Comparison of ENCODE assay signal across 17 cellular contexts in the genomic region with DNA sequence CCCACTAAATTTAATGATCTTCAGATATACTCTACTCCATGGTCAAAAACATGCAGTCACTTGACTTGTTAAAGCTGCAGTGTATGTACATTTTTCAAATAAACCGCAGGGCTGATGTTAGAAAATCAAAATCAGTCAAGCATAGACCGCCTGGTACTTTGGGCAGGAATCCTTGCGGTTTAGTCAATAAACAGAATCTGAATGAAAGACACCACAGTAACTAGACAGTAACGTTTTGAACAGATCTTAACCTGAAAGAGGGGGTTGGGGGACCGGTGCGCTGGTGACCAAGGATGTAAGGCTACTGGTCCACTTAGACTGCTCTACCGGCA.
DNase-seq lines count a peak whose midpoint lies in the region; ATAC-seq and TF ChIP-seq lines count a peak whose summit lies in the region.
"Had no signal": no experiment of that assay in that cellular context is flagged by ENCODE, and none has a peak within 500 bp of the region (broad histone marks: within the 10 kb centered on the region; RNA-seq: fewer than 3 reads in every experiment).

No MANE protein-coding gene starts in this region.

- no peak for DNase-seq in chondrocyte (ENCODE audit: low spot score)
- no peak for DNase-seq in mesenchymal stem cell
- no peak for DNase-seq in AML-193 (lab: John Stamatoyannopoulos, UW)
- no peak for DNase-seq in right atrium auricular region (ENCODE audit: low spot score)
- no peak for DNase-seq in trophoblast cell
- DNase-seq: Calu3; CD4-positive, CD25-positive, alpha-beta regulatory T cell; DMS79; GOT3; NCI-H1048; NCI-H146; NCI-H226; NCI-H526; NK-92 treated with Interleukin-12 subunit alpha and Interleukin-12 subunit beta, amount 100 ng/mL, for 24 hours had no signal

- H4K8ac ChIP-seq in mesenchymal stem cell (ENCODE audit: low read length) (no peak overlapping the region), trophoblast cell (ENCODE audit: low read depth, low read length) (no peak overlapping the region)

- H3K4ac ChIP-seq in mesenchymal stem cell (ENCODE audit: low read depth in 1 of 2, low read length in 2 of 2), result no peak overlapping the region
- no peak overlapping the region for H3K4ac ChIP-seq in trophoblast cell (ENCODE audit: low read depth, low read length)

- peaks cover 51% of the 10 kb centered on the region for H3K4me1 Mint-ChIP-seq in chondrocyte (ENCODE audit: low read depth)
- H3K4me1 Mint-ChIP-seq: CD4-positive, CD25-positive, alpha-beta regulatory T cell had no signal

- no peak overlapping the region for H3K9ac ChIP-seq in BLaER1
- no peak overlapping the region for H3K9ac ChIP-seq in Loucy (ENCODE audit: low read depth, low read length, poor library complexity, severe bottlenecking)
- H3K9ac ChIP-seq in mesenchymal stem cell (ENCODE audit: low read length), result peak overlapping the region; percentile 87
- no peak overlapping the region for H3K9ac ChIP-seq in trophoblast cell (ENCODE audit: low read length)

- no peak overlapping the region for H4K91ac ChIP-seq in mesenchymal stem cell (ENCODE audit: low read length)
- no peak overlapping the region for H4K91ac ChIP-seq in trophoblast cell (ENCODE audit: low read depth, low read length)

- no peaks in the 10 kb centered on the region for H3K36me3 ChIP-seq in BLaER1
- no peaks in the 10 kb centered on the region for H3K36me3 ChIP-seq in Loucy (ENCODE audit: insufficient read depth, low read length)
- peaks cover 3 to 34% of the 10 kb centered on the region in 2 experiments for H3K36me3 ChIP-seq in mesenchymal stem cell (ENCODE audit: control insufficient read depth in 1 of 2, insufficient read depth in 2 of 2, low read depth in 1 of 2, low read length in 2 of 2)
- no peaks in the 10 kb centered on the region for H3K36me3 ChIP-seq in right atrium auricular region
- no peaks in the 10 kb centered on the region for H3K36me3 ChIP-seq in trophoblast cell (ENCODE audit: control insufficient read depth in 1 of 2, insufficient read depth in 2 of 2, low read length in 2 of 2)

- H3K27me3 ChIP-seq in BLaER1 (no peaks in the 10 kb centered on the region), Loucy (ENCODE audit: insufficient read depth, low read length, poor library complexity, severe bottlenecking) (no peaks in the 10 kb centered on the region), mesenchymal stem cell (ENCODE audit: control insufficient read depth in 1 of 2, insufficient read depth in 1 of 2, low read length in 2 of 2) (no peaks in the 10 kb centered on the region), right atrium auricular region (no peaks in the 10 kb centered on the region), trophoblast cell (ENCODE audit: insufficient read depth, low read length) (no peaks in the 10 kb centered on the region)

- H2BK12ac ChIP-seq in mesenchymal stem cell (ENCODE audit: low read length in 2 of 2), result peak overlapping the region; percentile 64 to 71
- no peak overlapping the region for H2BK12ac ChIP-seq in trophoblast cell (ENCODE audit: low read length)

- peak overlapping the region; percentile 19 for H3K27ac Mint-ChIP-seq in chondrocyte (ENCODE audit: unreplicated experiment)
- H3K27ac Mint-ChIP-seq: CD4-positive, CD25-positive, alpha-beta regulatory T cell had no signal

- H2BK15ac ChIP-seq in mesenchymal stem cell (ENCODE audit: low read depth, poor library complexity, severe bottlenecking), result no peak overlapping the region

- H3K9me3 ChIP-seq in BLaER1, result no peaks in the 10 kb centered on the region
- H3K9me3 ChIP-seq in Loucy (ENCODE audit: insufficient read depth, low read depth, low read length), result no peaks in the 10 kb centered on the region
- H3K9me3 ChIP-seq in mesenchymal stem cell (ENCODE audit: control insufficient read depth, low read length), result no peaks in the 10 kb centered on the region
- no peaks in the 10 kb centered on the region for H3K9me3 ChIP-seq in right atrium auricular region
- no peaks in the 10 kb centered on the region for H3K9me3 ChIP-seq in trophoblast cell (ENCODE audit: insufficient read depth, low read depth, low read length)

- H3K9me3 Mint-ChIP-seq in chondrocyte (ENCODE audit: low read depth), result no peaks in the 10 kb centered on the region

- H3K4me1 ChIP-seq in BLaER1 (peaks cover 76% of the 10 kb centered on the region), Loucy (ENCODE audit: insufficient read depth, low read length, poor library complexity, severe bottlenecking) (peaks cover 33% of the 10 kb centered on the region), mesenchymal stem cell (ENCODE audit: control insufficient read depth, insufficient read depth, low read depth, low read length) (peaks cover 5% of the 10 kb centered on the region), right atrium auricular region (no peaks in the 10 kb centered on the region), trophoblast cell (ENCODE audit: control insufficient read depth in 1 of 2, insufficient read depth in 2 of 2, low read length in 2 of 2) (no peaks in the 10 kb centered on the region)

- ATAC-seq in GM18909 (IDR thresholded peaks at IDR 0.05; ENCODE audit: poor library complexity, unreplicated experiment), result no peak

- H3K4me3 Mint-ChIP-seq in chondrocyte (ENCODE audit: unreplicated experiment), result no peak overlapping the region
- H3K4me3 Mint-ChIP-seq: CD4-positive, CD25-positive, alpha-beta regulatory T cell had no signal

- H3K27me3 Mint-ChIP-seq in chondrocyte (ENCODE audit: low read depth), result no peaks in the 10 kb centered on the region

- no peaks in the 10 kb centered on the region for H3K9me2 ChIP-seq in Loucy (replicated peaks; ENCODE audit: low read depth, low read length)

- H2BK120ac ChIP-seq in mesenchymal stem cell (ENCODE audit: low read depth, low read length) (no peak overlapping the region), trophoblast cell (ENCODE audit: insufficient read depth, low read length, poor library complexity) (no peak overlapping the region)

- H2AFZ ChIP-seq in Loucy (ENCODE audit: low read length) (no peak overlapping the region), mesenchymal stem cell (ENCODE audit: low read depth, low read length) (no peak overlapping the region), trophoblast cell (ENCODE audit: insufficient read depth, low read length, poor library complexity) (no peak overlapping the region)

- no peaks in the 10 kb centered on the region for H4K20me1 ChIP-seq in BLaER1
- no peaks in the 10 kb centered on the region for H4K20me1 ChIP-seq in Loucy (ENCODE audit: insufficient read depth, low read length, poor library complexity, severe bottlenecking)

- H3K79me2 ChIP-seq in Loucy (ENCODE audit: insufficient read depth, low read length) (no peaks in the 10 kb centered on the region), trophoblast cell (ENCODE audit: control insufficient read depth, insufficient read depth, low read length, poor library complexity) (no peaks in the 10 kb centered on the region)

- no peak overlapping the region for H2AK5ac ChIP-seq in mesenchymal stem cell (ENCODE audit: low read length, severe bottlenecking)
- no peak overlapping the region for H2AK5ac ChIP-seq in trophoblast cell (ENCODE audit: low read length)

- H3K23ac ChIP-seq in mesenchymal stem cell (ENCODE audit: low read length in 2 of 2) (no peak overlapping the region), trophoblast cell (ENCODE audit: low read length) (no peak overlapping the region)

- H3K4me3 ChIP-seq in BLaER1 (peak overlapping the region; percentile 40; the same call in 1 of the 2 replicates), Loucy (ENCODE audit: low read length, poor library complexity, severe bottlenecking) (peak overlapping the region; percentile 22), mesenchymal stem cell (ENCODE audit: insufficient read depth in 1 of 2, low read depth in 1 of 2, low read length in 2 of 2) (peak overlapping the region in 1 of 2 experiments; percentile 42), right atrium auricular region (no peak overlapping the region), trophoblast cell (ENCODE audit: low read depth, low read length) (no peak overlapping the region)

- H3K14ac ChIP-seq in mesenchymal stem cell (ENCODE audit: low read length in 2 of 2) (no peak overlapping the region), trophoblast cell (ENCODE audit: low read length) (no peak overlapping the region)

- TF ChIP-seq CTCF in Loucy (conservative IDR thresholded peaks at IDR 0.05; ENCODE audit: low read length), result no peak
- TF ChIP-seq CTCF in chondrocyte (IDR thresholded peaks at IDR 0.05), result no peak
- TF ChIP-seq CTCF in right atrium auricular region (IDR thresholded peaks at IDR 0.05), result no peak

- peaks cover 14% of the 10 kb centered on the region for H3K79me1 ChIP-seq in mesenchymal stem cell (replicated peaks; ENCODE audit: low read length, poor library complexity, severe bottlenecking)
- no peaks in the 10 kb centered on the region for H3K79me1 ChIP-seq in trophoblast cell (ENCODE audit: low read length)

- H4K12ac ChIP-seq in trophoblast cell (ENCODE audit: low read depth, low read length), result no peak overlapping the region

- no peaks in the 10 kb centered on the region for H3K36me3 Mint-ChIP-seq in chondrocyte (ENCODE audit: low read depth)
- H3K36me3 Mint-ChIP-seq: CD4-positive, CD25-positive, alpha-beta regulatory T cell had no signal

- H3K18ac ChIP-seq in mesenchymal stem cell (ENCODE audit: low read depth in 1 of 2, low read length in 2 of 2) (no peak overlapping the region), trophoblast cell (ENCODE audit: low read length) (no peak overlapping the region)

- WGBS in mesenchymal stem cell, result 75% methylated on average over 7 of the region's 7 CpGs
- WGBS in trophoblast cell (ENCODE audit: extremely low coverage, insufficient coverage, insufficient read length), result no CpG with 5 or more reads among the region's 7 CpGs

- 0 out of 2 replicates have a peak, but pooled peaks cover 3% of the 10 kb centered on the region for H3F3A ChIP-seq in Loucy (ENCODE audit: low read depth)

- peak overlapping the region; percentile 86 for H3K4me2 ChIP-seq in BLaER1
- H3K4me2 ChIP-seq in Loucy (ENCODE audit: low read depth, low read length, poor library complexity, severe bottlenecking), result peak overlapping the region; percentile 57
- peak overlapping the region; percentile 10 for H3K4me2 ChIP-seq in mesenchymal stem cell (ENCODE audit: low read length, poor library complexity, severe bottlenecking)
- H3K4me2 ChIP-seq in trophoblast cell (ENCODE audit: low read length), result no peak overlapping the region

- H2BK5ac ChIP-seq in mesenchymal stem cell (ENCODE audit: low read depth, low read length, poor library complexity, severe bottlenecking) (no peak overlapping the region), trophoblast cell (ENCODE audit: low read depth, low read length, poor library complexity) (no peak overlapping the region)

- H3K27ac ChIP-seq in BLaER1 (peak overlapping the region; percentile 37; the same call in 1 of the 2 replicates), mesenchymal stem cell (ENCODE audit: low read length, poor library complexity, severe bottlenecking) (peak overlapping the region; percentile 82), right atrium auricular region (no peak overlapping the region), trophoblast cell (ENCODE audit: low read depth, low read length) (no peak overlapping the region)

Comparison
In these comparisons a context has a peak if more than half of its experiments do, and no peak if none do; other contexts are left out.
1. H3K27ac ChIP-seq: peak in BLaER1 (single experiment) and mesenchymal stem cell (single experiment); none in right atrium auricular region (0 of 2) and trophoblast cell (single experiment).
2. H3K4me3 ChIP-seq: peak in BLaER1 (single experiment) and Loucy (single experiment); none in right atrium auricular region (0 of 2) and trophoblast cell (single experiment).